In genomic region chr1:15558516-15558915, GRCh38 we compare ENCODE assay signal across 1 cellular context.
TF ChIP-seq lines count a peak whose summit lies in the region.

No MANE protein-coding gene starts in this region.

TF ChIP-seq in HepG2, 621 proteins besides CTCF, POLR2A, EP300 and RAD21:
- no peak for TF ChIP-seq ZNF558 (CRISPR knock-in tag; IDR thresholded peaks at IDR 0.05; ENCODE audit: borderline replicate concordance)
- no peak for TF ChIP-seq TARDBP (CRISPR knock-in tag; IDR thresholded peaks at IDR 0.05)
- TF ChIP-seq ZNF280D (CRISPR knock-in tag; IDR thresholded peaks at IDR 0.05): no peak
- no peak for TF ChIP-seq GATAD1 (CRISPR knock-in tag; IDR thresholded peaks at IDR 0.05)
- no peak for TF ChIP-seq ZNF772 (CRISPR knock-in tag; IDR thresholded peaks at IDR 0.05)
- no peak for TF ChIP-seq ZNF230 (CRISPR knock-in tag; IDR thresholded peaks at IDR 0.05)
- no peak for TF ChIP-seq ZMYM2 (CRISPR knock-in tag; IDR thresholded peaks at IDR 0.05)
- no peak for TF ChIP-seq TERF1 (CRISPR knock-in tag; IDR thresholded peaks at IDR 0.05)
- no peak for TF ChIP-seq WIZ (CRISPR knock-in tag; IDR thresholded peaks at IDR 0.05)
- no peak for TF ChIP-seq TBP (CRISPR knock-in tag; IDR thresholded peaks at IDR 0.05)
- no peak for TF ChIP-seq CENPX (CRISPR knock-in tag; IDR thresholded peaks at IDR 0.05)
- TF ChIP-seq TCF7 (IDR thresholded peaks at IDR 0.05; ENCODE audit: low read depth): no peak
- TF ChIP-seq SP4 (CRISPR knock-in tag; IDR thresholded peaks at IDR 0.05): no peak
- TF ChIP-seq SKIL (CRISPR knock-in tag; IDR thresholded peaks at IDR 0.05; ENCODE audit: borderline replicate concordance): no peak
- no peak for TF ChIP-seq SMAD9 (CRISPR knock-in tag; IDR thresholded peaks at IDR 0.05)
- no peak for TF ChIP-seq JUN (CRISPR knock-in tag; IDR thresholded peaks at IDR 0.05)
